In genomic region chr9:73805853-73806458, GRCh38 we compare ENCODE assay signal across 22 cellular contexts.
"Had no signal": no experiment of that assay in that cellular context is flagged by ENCODE, and none has a peak within 500 bp of the region (broad histone marks: within the 10 kb centered on the region; RNA-seq: fewer than 3 reads in every experiment).

No MANE protein-coding gene starts in this region.

- H3K36me3 ChIP-seq: esophagus squamous epithelium, heart left ventricle, neutrophil, sigmoid colon, spleen, tibial artery, upper lobe of right lung, vagina had no signal

- H3K4me3 ChIP-seq: esophagus squamous epithelium, heart left ventricle, mucosa of descending colon, psoas muscle, sigmoid colon, spleen, tibial artery, upper lobe of right lung, vagina had no signal

- ATAC-seq: heart left ventricle; left lobe of liver; mucosa of descending colon; naive thymus-derived CD8-positive, alpha-beta T cell; psoas muscle; stimulated activated memory B cell treated with anti-CD40 and anti-IgM and Interleukin-4, amounts not matched to agents 10 μg/mL and 1 μg/mL and 100 μg/mL, for 72 hours; upper lobe of right lung had no signal

- FAIRE-seq: colon, frontal cortex had no signal

- H3K9me3 ChIP-seq: esophagus squamous epithelium, heart left ventricle, mucosa of descending colon, neutrophil, psoas muscle, sigmoid colon, tibial artery, upper lobe of right lung, vagina had no signal

- H3K27ac ChIP-seq: esophagus squamous epithelium, heart left ventricle, neutrophil, psoas muscle, sigmoid colon, spleen, tibial artery, upper lobe of right lung, vagina had no signal

- H3K4me1 ChIP-seq: esophagus squamous epithelium, heart left ventricle, psoas muscle, sigmoid colon, spleen, tibial artery, upper lobe of right lung, vagina had no signal

- H3K27me3 ChIP-seq: esophagus squamous epithelium, heart left ventricle, neutrophil, sigmoid colon, spleen, tibial artery, upper lobe of right lung, vagina had no signal

- DNase-seq: esophagus squamous epithelium; heart left ventricle; hippocampal formation; kidney glomerular epithelial cell; mammary epithelial cell; mucosa of descending colon; naive thymus-derived CD8-positive, alpha-beta T cell; psoas muscle; retina; sigmoid colon; spleen; stimulated activated CD4-positive, alpha-beta T cell treated with anti-CD3 and anti-CD28 coated beads, Interleukin-15, amount 100 ng/mL, for 24 hours; stimulated activated CD4-positive, alpha-beta T cell treated with anti-CD3 and anti-CD28 coated beads, Interleukin-1b, Interleukin-23, amount 100 ng/mL, for 48 hours; stimulated activated CD4-positive, alpha-beta T cell treated with anti-CD3 and anti-CD28 coated beads, Interleukin-4, amount 100 ng/mL, for 24 hours; tibial artery; upper lobe of right lung had no signal
